29 cellular contexts compared by ENCODE assay signal in genomic region chr4:151207186-151207585, GRCh38.
DNase-seq lines count a peak whose midpoint lies in the region; ATAC-seq and TF ChIP-seq lines count a peak whose summit lies in the region.
"Had no signal": no experiment of that assay in that cellular context is flagged by ENCODE, and none has a peak within 500 bp of the region (broad histone marks: within the 10 kb centered on the region; RNA-seq: fewer than 3 reads in every experiment).

No MANE protein-coding gene starts in this region.

- H3K4me1 ChIP-seq in Karpas-422 (ENCODE audit: low read length) = no peaks in the 10 kb centered on the region
- peaks cover 0 to 12% (median 4%) of the 10 kb centered on the region in 4 donors for H3K4me1 ChIP-seq in right lobe of liver
- H3K4me1 ChIP-seq in subcutaneous abdominal adipose tissue (ENCODE audit: control insufficient read depth in 5 of 5, insufficient read depth in 5 of 5, low read length in 5 of 5) = peaks cover 8 to 50% (median 45%) of the 10 kb centered on the region in 5 donors

- H3K4me3 ChIP-seq in Karpas-422 (ENCODE audit: low read length) (no peak overlapping the region), dorsolateral prefrontal cortex (peak overlapping the region in 3 of 59 donors; percentile 10 to 24 (median 11)), right lobe of liver (no peak overlapping the region), subcutaneous abdominal adipose tissue (ENCODE audit: low read depth in 1 of 5, low read length in 5 of 5) (no peak overlapping the region)
- H3K4me3 ChIP-seq: left lung, MG63, PC-9, skin epidermis had no signal

- no peaks in the 10 kb centered on the region for H4K20me1 ChIP-seq in Karpas-422 (ENCODE audit: insufficient read depth, low read depth, low read length)

- H3K27me3 ChIP-seq in Karpas-422 (ENCODE audit: low read length) (no peaks in the 10 kb centered on the region), dorsolateral prefrontal cortex (no peaks in the 10 kb centered on the region), right lobe of liver (no peaks in the 10 kb centered on the region), subcutaneous abdominal adipose tissue (ENCODE audit: control insufficient read depth in 5 of 5, insufficient read depth in 4 of 5, low read length in 5 of 5) (no peaks in the 10 kb centered on the region)
- H3K27me3 ChIP-seq: left lung, MG63 had no signal

- H3K27ac ChIP-seq in Karpas-422 (ENCODE audit: low read length) = no peak overlapping the region
- H3K27ac ChIP-seq in dorsolateral prefrontal cortex = peak overlapping the region in 55 of 59 donors; percentile 10 to 95 (median 79)
- peak overlapping the region in 2 of 3 donors; percentile 8 to 68 for H3K27ac ChIP-seq in right lobe of liver
- peak overlapping the region; percentile 85 for H3K27ac ChIP-seq in subcutaneous abdominal adipose tissue (ENCODE audit: low read depth, low read length)
- H3K27ac ChIP-seq: HL-60, PC-9 had no signal

- no peaks in the 10 kb centered on the region for H3K36me3 ChIP-seq in Karpas-422 (ENCODE audit: insufficient read depth, low read length)
- no peaks in the 10 kb centered on the region for H3K36me3 ChIP-seq in right lobe of liver
- H3K36me3 ChIP-seq in subcutaneous abdominal adipose tissue (ENCODE audit: control insufficient read depth in 5 of 5, insufficient read depth in 5 of 5, low read length in 5 of 5) = peaks cover 0 to 4% (median 0%) of the 10 kb centered on the region in 5 donors
- H3K36me3 ChIP-seq: left lung, MG63 had no signal

- peak; percentile 4 to 63 (median 6) for ATAC-seq in right lobe of liver
- ATAC-seq: activated CD4-positive, CD25-positive, alpha-beta regulatory T cell treated with anti-CD3 and anti-CD28 coated beads, Interleukin-2, amount 50 U/mL, for 24 hours; activated CD8-positive, alpha-beta memory T cell treated with anti-CD3 and anti-CD28 coated beads, Interleukin-2, amount 10 ng/mL, durations not matched to agents 7 days and 5 days; activated T-cell treated with anti-CD3 and anti-CD28 coated beads, Interleukin-2, amount 50 U/mL, for 4 hours; left lung; natural killer cell had no signal

- no CpG with 5 or more reads among the region's 1 CpG for WGBS in right lobe of liver (ENCODE audit: insufficient coverage, low coverage, low lambda C conversion rate, missing lambda C conversion rate)

- H3K9me3 ChIP-seq in Karpas-422 (ENCODE audit: low read length) (no peaks in the 10 kb centered on the region), right lobe of liver (no peaks in the 10 kb centered on the region), subcutaneous abdominal adipose tissue (ENCODE audit: control insufficient read depth in 5 of 5, low read length in 5 of 5) (no peaks in the 10 kb centered on the region)
- H3K9me3 ChIP-seq: left lung, MG63 had no signal

- H3K9ac ChIP-seq in Karpas-422 (ENCODE audit: low read length) (no peak overlapping the region), subcutaneous abdominal adipose tissue (ENCODE audit: low read length in 5 of 5) (no peak overlapping the region)

- no peak overlapping the region for H3K4me2 ChIP-seq in Karpas-422 (ENCODE audit: low read depth, low read length, poor library complexity, severe bottlenecking)
- H3K4me2 ChIP-seq: PC-9 had no signal

- no peaks in the 10 kb centered on the region for H3K9me2 ChIP-seq in Karpas-422 (replicated peaks; ENCODE audit: insufficient read depth, low read length)

- no peaks in the 10 kb centered on the region for H3K79me2 ChIP-seq in Karpas-422 (ENCODE audit: low read length)

- H2AFZ ChIP-seq in Karpas-422 (ENCODE audit: low read length) = 0 out of 2 replicates have a peak overlapping the region, but pooled peaks have one; percentile 12
- H2AFZ ChIP-seq: PC-9 had no signal

- TF ChIP-seq POLR2A in right lobe of liver (IDR thresholded peaks at IDR 0.05) = no peak

- DNase-seq in Karpas-422 (no peak), dorsolateral prefrontal cortex (no peak), right lobe of liver (no peak), activated gamma-delta T cell (lab: John Stamatoyannopoulos, UW) (no peak), SHP77 treated with DMSO at 0.1 percent for 48 hours (lab: John Stamatoyannopoulos, UW) (no peak), SKM-1 (lab: John Stamatoyannopoulos, UW; ENCODE audit: unreplicated experiment) (no peak)
- DNase-seq: ACHN; activated CD4-positive, alpha-beta T cell treated with anti-CD3 and anti-CD28 coated beads, Interleukin-2, amount 50 U/mL, for 4 hours; activated CD8-positive, alpha-beta memory T cell treated with anti-CD3 and anti-CD28 coated beads, Interleukin-2, amount 10 ng/mL, durations not matched to agents 7 days and 5 days; activated gamma-delta T cell treated with Interleukin-2 at 50 U/mL for 16 hours; activated naive CD8-positive, alpha-beta T cell treated with anti-CD3 and anti-CD28 coated beads, Interleukin-2, amount 10 ng/mL, durations not matched to agents 7 days and 5 days; activated T-cell treated with anti-CD3 and anti-CD28 coated beads, Interleukin-2, amount 50 U/mL, for 4 hours; CD4-positive, alpha-beta memory T cell; central memory CD4-positive, alpha-beta T cell; hypothalamus; KG1; left lung; MG63; natural killer cell; NCI-H1417 treated with DMSO at 0.1 percent for 48 hours; NCI-H2029 treated with DMSO at 0.1 percent for 48 hours; NCI-H524 treated with DMSO at 0.1 percent for 48 hours; PC-9; stimulated activated naive CD4-positive, alpha-beta T cell treated with Interleukin-2 at 50 U/mL for 16 hours; T-helper 2 cell had no signal

- intact Hi-C loops in dorsolateral prefrontal cortex (cut with DNase I) (loop anchor here in 1 of 2 donors (10.0 kb wide), 1 partner anchor 82 kb away; no protein-coding TSS in a partner anchor), right lobe of liver (cut with DNase I) (no loop called here)

- TF ChIP-seq CTCF in dorsolateral prefrontal cortex (IDR thresholded peaks at IDR 0.05 in 54 of 56, conservative IDR thresholded peaks at IDR 0.05 in 2 of 56; ENCODE audit: low read depth in 1 of 56, partially characterized antibody in 56 of 56) (no peak), right lobe of liver (IDR thresholded peaks at IDR 0.05) (no peak)
